ENCODE assay signal across 28 cellular contexts in the genomic region with DNA sequence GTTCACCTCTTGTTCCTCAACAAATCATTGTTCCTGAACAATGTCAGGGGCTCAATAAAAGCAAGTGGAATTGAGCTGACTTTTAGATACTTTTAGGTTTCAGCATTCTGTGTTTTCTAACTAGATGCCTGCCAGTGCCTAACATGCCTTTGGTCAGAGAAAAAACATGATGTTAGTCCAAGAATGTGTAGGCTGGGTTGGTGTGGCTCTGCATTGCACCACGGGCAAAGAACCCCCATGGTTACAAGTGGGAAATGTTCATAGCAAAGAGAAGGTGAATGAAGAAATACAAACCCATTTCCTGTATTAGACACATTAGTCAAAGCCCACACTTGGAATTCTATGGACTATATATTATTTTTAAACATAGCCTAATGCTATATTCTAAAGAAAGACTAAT.
"Had no signal": no experiment of that assay in that cellular context is flagged by ENCODE, and none has a peak within 500 bp of the region (broad histone marks: within the 10 kb centered on the region; RNA-seq: fewer than 3 reads in every experiment).

No MANE protein-coding gene starts in this region.

- H3K9me3 ChIP-seq: heart right ventricle, left lung, lower lobe of right lung, thoracic aorta had no signal

- H3K4me3 Mint-ChIP-seq: effector memory CD8-positive, alpha-beta T cell; naive thymus-derived CD8-positive, alpha-beta T cell; neural crest cell; stimulated activated effector memory CD8-positive, alpha-beta T cell treated with anti-CD3 and anti-CD28 coated beads, Interleukin-12 subunit alpha, Interleukin-12 subunit beta, amount 100 ng/mL, for 72 hours; stimulated activated naive CD8-positive, alpha-beta T cell treated with anti-CD3 and anti-CD28 coated beads, Interleukin-15, Interleukin-2, amounts not matched to agents 100 ng/mL and 50 ng/mL, for 24 hours; T-helper 1 cell treated with Interleukin-12 subunit alpha and Interleukin-12 subunit beta and Interleukin-4 antibody, amounts not matched to agents 30 μg/mL and 1 μg/mL, for 36 hours had no signal

- DNase-seq: activated CD4-positive, alpha-beta T cell treated with anti-CD3 and anti-CD28 coated beads for 48 hours; activated CD4-positive, alpha-beta T cell treated with anti-CD3 and anti-CD28 coated beads, Interleukin-2, amount 50 U/mL, for 48 hours; activated CD8-positive, alpha-beta memory T cell treated with anti-CD3 and anti-CD28 coated beads, Interleukin-2, amount 50 U/mL, for 4 hours; activated gamma-delta T cell treated with Interleukin-2 at 50 U/mL for 16 hours; activated naive CD4-positive, alpha-beta T cell treated with anti-CD3 and anti-CD28 coated beads, Interleukin-2, amount 50 U/mL, for 16 hours; activated T-cell treated with anti-CD3 and anti-CD28 coated beads, Interleukin-2, amount 50 U/mL, for 1 hour; brain microvascular endothelial cell; cortex of kidney; effector memory CD8-positive, alpha-beta T cell; erythroblast; foreskin melanocyte; heart right ventricle; left lung; lower lobe of right lung; mesenchymal stem cell; naive thymus-derived CD8-positive, alpha-beta T cell; occipital lobe; right cardiac atrium; stimulated activated CD4-positive, alpha-beta T cell treated with anti-CD3 and anti-CD28 coated beads, Interleukin-4, amount 100 ng/mL, for 24 hours; T-helper 9 cell; trophoblast cell had no signal

- H3K4me1 ChIP-seq: heart right ventricle, left lung, lower lobe of right lung had no signal

- H3K4me3 ChIP-seq: heart right ventricle, left lung, lower lobe of right lung, thoracic aorta had no signal

- H3K9me3 Mint-ChIP-seq: neural crest cell had no signal

- H3K27ac Mint-ChIP-seq: effector memory CD8-positive, alpha-beta T cell; naive thymus-derived CD8-positive, alpha-beta T cell; stimulated activated effector memory CD8-positive, alpha-beta T cell treated with anti-CD3 and anti-CD28 coated beads, Interleukin-12 subunit alpha, Interleukin-12 subunit beta, amount 100 ng/mL, for 72 hours; stimulated activated naive CD8-positive, alpha-beta T cell treated with anti-CD3 and anti-CD28 coated beads, Interleukin-15, Interleukin-2, amounts not matched to agents 100 ng/mL and 50 ng/mL, for 24 hours; T-helper 1 cell treated with Interleukin-12 subunit alpha and Interleukin-12 subunit beta and Interleukin-4 antibody, amounts not matched to agents 30 μg/mL and 1 μg/mL, for 36 hours had no signal

- ATAC-seq: effector memory CD8-positive, alpha-beta T cell; heart right ventricle; left lung; lower lobe of right lung; naive thymus-derived CD8-positive, alpha-beta T cell; right cardiac atrium; stimulated activated effector memory CD8-positive, alpha-beta T cell treated with anti-CD3 and anti-CD28 coated beads, Interleukin-12 subunit alpha, Interleukin-12 subunit beta, amount 100 ng/mL, for 72 hours had no signal

- H3K27me3 Mint-ChIP-seq: stimulated activated naive CD8-positive, alpha-beta T cell treated with anti-CD3 and anti-CD28 coated beads, Interleukin-15, Interleukin-2, amounts not matched to agents 100 ng/mL and 50 ng/mL, for 24 hours had no signal

- H3K4me1 Mint-ChIP-seq: neural crest cell had no signal

- H3K36me3 ChIP-seq: brain microvascular endothelial cell, heart right ventricle, left lung, lower lobe of right lung, thoracic aorta had no signal

- H3K36me3 Mint-ChIP-seq: stimulated activated effector memory CD8-positive, alpha-beta T cell treated with anti-CD3 and anti-CD28 coated beads, Interleukin-12 subunit alpha, Interleukin-12 subunit beta, amount 100 ng/mL, for 72 hours had no signal

- FAIRE-seq: TTC549, urothelium cell line had no signal

- H3K27me3 ChIP-seq: brain microvascular endothelial cell, heart right ventricle, left lung had no signal
